Comparison of ENCODE assay signal across 11 cellular contexts in genomic region chr18:23580677-23581367, GRCh38. TPM values are rescaled to one million over a fixed set of nuclear protein-coding genes. Genes with fewer than 3 reads are reported as not detected.
A peak's percentile ranks its signal among the peaks of the same experiment; 100 is the strongest.
DNase-seq lines count a peak whose midpoint lies in the region; ATAC-seq and TF ChIP-seq lines count a peak whose summit lies in the region.
"Had no signal": no experiment of that assay in that cellular context is flagged by ENCODE, and none has a peak within 500 bp of the region (broad histone marks: within the 10 kb centered on the region; RNA-seq: fewer than 3 reads in every experiment).

No MANE protein-coding gene starts in this region.

- H3K27me3 ChIP-seq in mesendoderm (ENCODE audit: insufficient read depth, low read length, poor library complexity) = no peaks in the 10 kb centered on the region

- H3K56ac ChIP-seq in mesendoderm (ENCODE audit: low read length) = no peak overlapping the region

- H3K27ac ChIP-seq in mesendoderm (ENCODE audit: low read depth, low read length) = no peak overlapping the region

- peak; percentile 87 for ATAC-seq in mucosa of descending colon

- H4K5ac ChIP-seq in mesendoderm (ENCODE audit: low read length) = no peak overlapping the region

- H3K4me1 Mint-ChIP-seq in chondrocyte (ENCODE audit: low read depth) = peaks cover 58% of the 10 kb centered on the region

- no peak overlapping the region for H3K4me2 ChIP-seq in mesendoderm (ENCODE audit: low read length)

- H3K9me3 Mint-ChIP-seq in chondrocyte (ENCODE audit: low read depth) = no peaks in the 10 kb centered on the region
- H3K9me3 Mint-ChIP-seq: T-helper 2 cell treated with Interferon-gamma antibody and Interleukin-4, amounts not matched to agents 5 μg/mL and 100 μg/mL, for 36 hours had no signal

- no peak overlapping the region for H3K23ac ChIP-seq in mesendoderm (ENCODE audit: low read length)

- H3K36me3 Mint-ChIP-seq in chondrocyte (ENCODE audit: low read depth) = peaks cover 4% of the 10 kb centered on the region

- H2BK5ac ChIP-seq in mesendoderm (ENCODE audit: low read length) = no peak overlapping the region

- no CpG with 5 or more reads among the region's 6 CpGs for WGBS in mesendoderm (ENCODE audit: extremely low coverage, insufficient coverage, low lambda C conversion rate)

- no peaks in the 10 kb centered on the region for H3K9me3 ChIP-seq in mucosa of descending colon

- no peak overlapping the region for H2BK120ac ChIP-seq in mesendoderm (ENCODE audit: low read depth, low read length)

- H4K8ac ChIP-seq in mesendoderm (ENCODE audit: low read depth, low read length) = no peak overlapping the region

- peaks cover 57% of the 10 kb centered on the region for H3K79me2 ChIP-seq in mesendoderm (ENCODE audit: control insufficient read depth, insufficient read depth, low read length)

- no peak overlapping the region for H3K4ac ChIP-seq in mesendoderm (ENCODE audit: low read depth, low read length)

- no peak overlapping the region for H3K18ac ChIP-seq in mesendoderm (ENCODE audit: low read length)

- no peaks in the 10 kb centered on the region for H3K36me3 ChIP-seq in mucosa of descending colon (ENCODE audit: low read depth)
- H3K36me3 ChIP-seq in mesendoderm (ENCODE audit: control insufficient read depth, insufficient read depth, low read length) = peaks cover 4% of the 10 kb centered on the region

- intact Hi-C loops in mucosa of descending colon (cut with DNase I, micrococcal nuclease) = loop anchor here in 1 of 2 donors (10.0 kb wide), 1 partner anchor 56 kb away; no protein-coding TSS in a partner anchor

- peaks cover 29% of the 10 kb centered on the region for H3K79me1 ChIP-seq in mesendoderm (ENCODE audit: low read length)

- no peak overlapping the region for H2AK5ac ChIP-seq in mesendoderm (ENCODE audit: low read length)

- H3K9ac ChIP-seq in mesendoderm (ENCODE audit: low read length) = no peak overlapping the region

- H3K4me3 ChIP-seq in AG10803 (ENCODE audit: low read length) (no peak overlapping the region), mucosa of descending colon (no peak overlapping the region), mesendoderm (ENCODE audit: low read length) (no peak overlapping the region)

- H3K27me3 Mint-ChIP-seq in chondrocyte (ENCODE audit: low read depth) = no peaks in the 10 kb centered on the region

- DNase-seq in AG10803 (ENCODE audit: low read depth) (peak; percentile 71), HT1080 (ENCODE audit: low read depth) (peak; percentile 70), chondrocyte (ENCODE audit: low spot score) (no peak), mucosa of descending colon (peak in 2 of 3 donors; percentile 61 to 63), mesendoderm (no peak), NCI-H2081 (lab: John Stamatoyannopoulos, UW) (no peak), foreskin melanocyte (no peak)
- no peak for DNase-seq in activated CD4-positive, alpha-beta T cell treated with anti-CD3 and anti-CD28 coated beads, Interleukin-2, amount 50 U/mL, for 1 hour
- DNase-seq: NCI-H1436 treated with DMSO at 0.1 percent for 48 hours; stimulated activated CD4-positive, alpha-beta T cell treated with anti-CD3 and anti-CD28 coated beads, Interleukin-12 subunit alpha, Interleukin-12 subunit beta, amount 100 ng/mL, for 4 hours had no signal

- TF ChIP-seq CTCF in AG10803 (conservative IDR thresholded peaks at IDR 0.05; ENCODE audit: low read length) (no peak), chondrocyte (IDR thresholded peaks at IDR 0.05) (no peak), mucosa of descending colon (IDR thresholded peaks at IDR 0.05) (no peak)

- H3K4me1 ChIP-seq in mucosa of descending colon (ENCODE audit: low read depth) (peaks cover 20% of the 10 kb centered on the region), mesendoderm (ENCODE audit: control insufficient read depth, low read depth, low read length) (peaks cover 2% of the 10 kb centered on the region)

- no peak overlapping the region for H3K4me3 Mint-ChIP-seq in chondrocyte (ENCODE audit: unreplicated experiment)
- H3K4me3 Mint-ChIP-seq: T-helper 2 cell treated with Interferon-gamma antibody and Interleukin-4, amounts not matched to agents 5 μg/mL and 100 μg/mL, for 36 hours had no signal

- peak overlapping the region; percentile 6 for H3K27ac Mint-ChIP-seq in chondrocyte (ENCODE audit: unreplicated experiment)
- H3K27ac Mint-ChIP-seq: T-helper 2 cell treated with Interferon-gamma antibody and Interleukin-4, amounts not matched to agents 5 μg/mL and 100 μg/mL, for 36 hours had no signal

- no peak overlapping the region for H2BK15ac ChIP-seq in mesendoderm (replicated peaks; ENCODE audit: low read depth)

RNA-seq across cellular contexts. Expression of gene NPC1, which starts 5.5 kb away (rescaled TPM):
- total RNA-seq in HT1080 (2014; rRNA removed; shearing (Covaris generic)) = 103 and 105 TPM in 2 replicates
- polyA plus RNA-seq in HT1080 (2015; cell fraction: cytosol; rRNA removed) = 54.5 and 71.9 TPM in 2 replicates
- 377 and 383 TPM in 2 replicates for polyA plus RNA-seq in HT1080 (2015; cell fraction: nucleus; rRNA removed)
- total RNA-seq in chondrocyte (31.4 to 48.2 TPM (median 45.5 TPM) in 3 replicates), mucosa of descending colon (10 to 100 TPM; 35.5 to 51.0 (median 41.2) TPM)
- polyA plus RNA-seq in mesendoderm (2013, experiment 1 of 2) = 30.5 TPM
- polyA plus RNA-seq in mesendoderm (2013, experiment 2 of 2) = 29.1 TPM

Comparison
In these comparisons a context has a peak if more than half of its experiments do, and no peak if none do; other contexts are left out.
1. DNase-seq: peak in AG10803 (single experiment), HT1080 (single experiment) and mucosa of descending colon (2 of 3); none in chondrocyte (single experiment), mesendoderm (single experiment), NCI-H2081 (0 of 2), foreskin melanocyte (single experiment) and activated CD4-positive, alpha-beta T cell treated with anti-CD3 and anti-CD28 coated beads, Interleukin-2, amount 50 U/mL, for 1 hour (single experiment).